22 cellular contexts compared by ENCODE assay signal in genomic region chr19:50482271-50482855, GRCh38. TPM values are rescaled to one million over a fixed set of nuclear protein-coding genes. Genes with fewer than 3 reads are reported as not detected.
"Had no signal": no experiment of that assay in that cellular context is flagged by ENCODE, and none has a peak within 500 bp of the region (broad histone marks: within the 10 kb centered on the region; RNA-seq: fewer than 3 reads in every experiment).

No MANE protein-coding gene starts in this region.

- H3K9me3 Mint-ChIP-seq: natural killer cell had no signal

- H3K36me3 Mint-ChIP-seq: natural killer cell had no signal

- DNase-seq: cortex of kidney; effector memory CD4-positive, alpha-beta T cell; heart right ventricle; hypothalamus; mesendoderm; natural killer cell; sigmoid colon; stimulated activated CD4-positive, alpha-beta T cell treated with anti-CD3 and anti-CD28 coated beads, Interleukin-12 subunit alpha, Interleukin-12 subunit beta, amount 100 ng/mL, for 4 hours; stimulated activated naive CD4-positive, alpha-beta T cell treated with Interleukin-2 at 50 U/mL for 16 hours; thyroid gland had no signal

- H3K27ac ChIP-seq: heart right ventricle, right atrium auricular region, sigmoid colon, skin epidermis, thyroid gland, upper lobe of left lung, vagina had no signal

- H3K9me3 ChIP-seq: right atrium auricular region, sigmoid colon, thyroid gland, upper lobe of left lung, vagina had no signal

- H3K27me3 ChIP-seq: right atrium auricular region, thyroid gland, upper lobe of left lung, vagina had no signal

- H3K4me3 Mint-ChIP-seq: natural killer cell, neural crest cell had no signal

- H3K27ac Mint-ChIP-seq: natural killer cell had no signal

- H3K4me3 ChIP-seq: heart right ventricle, lung, right atrium auricular region, sigmoid colon, skin epidermis, thyroid gland, upper lobe of left lung, vagina had no signal

- ATAC-seq: esophagus mucosa, left lobe of liver had no signal

RNA-seq across cellular contexts. Expression of gene GARIN5A, which starts 5.7 kb away (rescaled TPM):
- total RNA-seq: glomerular endothelial cell, vagina had no signal

RNA-seq across cellular contexts. Expression of gene ASPDH, which starts 31.4 kb away (rescaled TPM):
- total RNA-seq: esophagus mucosa, fibroblast of lung, glomerular endothelial cell, heart right ventricle, lung, natural killer cell, osteocyte, right atrium auricular region, sigmoid colon, thyroid gland, upper lobe of left lung, vagina had no signal
- polyA plus RNA-seq: fibroblast of lung, heart right ventricle, lung, sigmoid colon had no signal

RNA-seq across cellular contexts. Expression of gene MYBPC2, which starts 49.7 kb away (rescaled TPM):
- total RNA-seq: frontal cortex, glomerular endothelial cell, left lobe of liver, neural crest cell, osteocyte, right atrium auricular region, sigmoid colon, vagina had no signal
- polyA plus RNA-seq: fibroblast of lung had no signal
